Comparison of ENCODE assay signal across 9 cellular contexts in the genomic region with DNA sequence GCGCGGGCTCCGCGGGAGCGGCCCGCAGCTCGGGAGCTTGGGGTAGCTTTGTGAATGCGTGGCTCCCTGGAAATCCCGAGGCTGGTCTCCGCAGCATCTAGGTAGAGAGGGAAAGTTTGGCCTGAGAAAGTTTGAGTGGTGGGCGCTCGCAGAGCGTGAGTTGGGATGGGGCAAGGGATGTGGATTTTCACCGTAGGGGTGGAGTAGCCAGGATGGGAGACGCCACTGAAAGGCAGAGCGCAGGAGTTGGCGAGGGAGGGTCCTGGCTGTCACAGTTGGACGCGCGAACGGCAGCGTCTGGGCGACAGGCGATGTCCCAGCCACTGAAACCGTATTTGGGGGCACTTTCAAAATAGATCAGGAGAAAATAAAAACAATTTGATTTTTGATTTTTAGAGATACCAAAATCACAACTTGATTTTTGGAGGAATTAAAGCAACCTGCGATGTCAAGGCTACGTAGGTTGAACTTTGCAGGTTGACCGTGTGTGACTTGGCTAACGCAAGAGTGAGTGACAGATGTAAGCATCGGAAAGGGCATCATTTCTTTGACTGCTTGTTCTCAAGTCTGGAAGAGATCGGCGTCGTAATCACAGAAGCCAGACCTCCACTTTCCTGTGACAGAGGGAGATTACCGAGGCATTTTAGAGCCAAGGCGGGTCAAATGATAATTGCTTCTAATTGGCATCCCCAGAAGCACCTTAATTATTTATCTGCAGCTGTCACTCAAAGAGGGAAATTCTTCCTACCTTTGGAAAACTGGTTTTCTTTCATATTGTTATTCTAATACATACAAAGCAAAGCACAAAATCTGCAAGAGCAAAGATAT. TPM values are rescaled to one million over a fixed set of nuclear protein-coding genes. Genes with fewer than 3 reads are reported as not detected.
A peak's percentile ranks its signal among the peaks of the same experiment; 100 is the strongest.
DNase-seq lines count a peak whose midpoint lies in the region; ATAC-seq, FAIRE-seq and TF ChIP-seq lines count a peak whose summit lies in the region.
"Had no signal": no experiment of that assay in that cellular context is flagged by ENCODE, and none has a peak within 500 bp of the region (broad histone marks: within the 10 kb centered on the region; RNA-seq: fewer than 3 reads in every experiment).

No MANE protein-coding gene starts in this region.

- POLR2A ChIA-PET in PC-3 (lab: Charles Lee; ENCODE audit: unreplicated experiment), result no interaction called here
- POLR2A ChIA-PET in H1 (lab: Charles Lee; ENCODE audit: partially characterized antibody), result interaction anchor here (0.8 to 2.2 kb wide), 6 partner anchors 9 to 71 kb away, joined by 3 to 6 read pairs (median 4); no protein-coding TSS in a partner anchor
- POLR2A ChIA-PET in naive thymus-derived CD8-positive, alpha-beta T cell (lab: Charles Lee), result interaction anchor here (1.2 to 3.2 kb wide), 2 partner anchors 31 to 448 kb away, joined by 7 to 18 read pairs; a partner anchor contains a TSS

- H3K9ac ChIP-seq in PC-3 (ENCODE audit: low read length) (no peak overlapping the region), H1 (replicated peaks in 1 of 4; ENCODE audit: extremely low read depth in 1 of 4, low read depth in 3 of 4, low read length in 3 of 4) (peak overlapping the region in 2 of 4 experiments; percentile 10 to 35; a peak in 2 of 7 replicates)

- TF ChIP-seq CTCF in PC-3 (conservative IDR thresholded peaks at IDR 0.05; ENCODE audit: low read depth, low read length) (no peak), H1 (IDR thresholded peaks at IDR 0.05; ENCODE audit: control extremely low read depth in 1 of 3, insufficient read depth in 1 of 3, low read depth in 1 of 3, low read length in 3 of 3) (no peak)

- H3K4me3 ChIP-seq in PC-3 (ENCODE audit: low read length), result peak overlapping the region; percentile 71
- H3K4me3 ChIP-seq in H1 (ENCODE audit: extremely low read depth in 1 of 4, insufficient read depth in 2 of 4, low read depth in 3 of 4, low read length in 4 of 4), result peak overlapping the region; percentile 72 to 77 (median 76)

- no peak overlapping the region for H3K14ac ChIP-seq in H1 (ENCODE audit: insufficient read length)

- H3K27ac ChIP-seq in PC-3 (ENCODE audit: low read length) (no peak overlapping the region), H1 (ENCODE audit: low read depth, low read length) (no peak overlapping the region)

- H3K4me2 ChIP-seq in PC-3 (ENCODE audit: low read length) (peak overlapping the region; percentile 94), H1 (ENCODE audit: insufficient read depth in 1 of 2, low read depth in 2 of 2, low read length in 2 of 2) (peak overlapping the region; percentile 96 to 99)

- no peak overlapping the region; the same call in 1 of the 2 replicates for H2BK20ac ChIP-seq in H1 (ENCODE audit: low read length)

- H4K5ac ChIP-seq in H1 (ENCODE audit: insufficient read length, low read depth, low read length), result no peak overlapping the region

- H3K36me3 ChIP-seq in PC-3 (ENCODE audit: low read depth, low read length) (no peaks in the 10 kb centered on the region), H1 (ENCODE audit: control insufficient read depth in 2 of 4, insufficient read depth in 4 of 4, low read length in 3 of 4) (peaks cover 0 to 6% (median 2%) of the 10 kb centered on the region in 4 experiments; a peak in 3 of 8 replicates)

- BruUV-seq in PC-3 (replicated peaks; lab: Mats Ljungman, UMichigan), result no TSS peak

- DNase-seq in NCI-H2227 (lab: John Stamatoyannopoulos, UW; ENCODE audit: unreplicated experiment) (peak; percentile 49), NCI-H2227 treated with DMSO at 0.1 percent for 48 hours (lab: John Stamatoyannopoulos, UW) (no peak), PC-3 (no peak), H1 (ENCODE audit: low read depth in 1 of 2, low spot score in 2 of 2) (no peak), inferior parietal cortex (ENCODE audit: extremely low spot score) (no peak), cerebellar cortex (ENCODE audit: low spot score) (no peak)
- DNase-seq in naive thymus-derived CD8-positive, alpha-beta T cell, result peak in 3 of 10 donors; percentile 14 to 20 (median 16)

- H2AK5ac ChIP-seq in H1 (ENCODE audit: low read depth, low read length), result no peak overlapping the region; the same call in 1 of the 2 replicates

- H3K79me2 ChIP-seq in PC-3 (ENCODE audit: low read length) (no peaks in the 10 kb centered on the region), H1 (ENCODE audit: control insufficient read depth in 1 of 2, insufficient read depth in 2 of 2, low read length in 2 of 2) (peaks cover 0 to 22% of the 10 kb centered on the region in 2 experiments; a peak in 3 of 4 replicates)

- H3K56ac ChIP-seq in H1 (replicated peaks; ENCODE audit: insufficient read length, low read depth, low read length), result peak overlapping the region; percentile 20

- no peaks in the 10 kb centered on the region for H3F3A ChIP-seq in PC-3 (ENCODE audit: low read length, unreplicated experiment)

- WGBS in H1 (ENCODE audit: extremely low coverage in 1 of 2, insufficient coverage in 1 of 2, insufficient read length in 1 of 2, insufficient replicate concordance in 2 of 2, low coverage in 1 of 2, low lambda C conversion rate in 2 of 2, missing lambda C conversion rate in 1 of 2), 2 experiments, result 3% methylated on average over 35 of the region's 35 CpGs; no CpG with 5 or more reads in 1 of the 2 experiments

- TF ChIP-seq RAD21 in H1 (IDR thresholded peaks at IDR 0.05 in 1 of 2, conservative IDR thresholded peaks at IDR 0.05 in 1 of 2; ENCODE audit: low read depth in 2 of 2, low read length in 2 of 2), result no peak

- peaks cover 27% of the 10 kb centered on the region for H3K23me2 ChIP-seq in H1 (ENCODE audit: low read depth, low read length)

- 0 out of 2 replicates have a peak overlapping the region, but pooled peaks have one; percentile 53 for H2BK12ac ChIP-seq in H1 (ENCODE audit: low read depth, low read length)

- peak overlapping the region; percentile 29; the same call in 1 of the 2 replicates for H2BK5ac ChIP-seq in H1 (ENCODE audit: low read depth, low read length)

- H3K9me3 ChIP-seq in PC-3 (ENCODE audit: low read length) (no peaks in the 10 kb centered on the region), H1 (ENCODE audit: insufficient read depth in 2 of 2, low read depth in 1 of 2, low read length in 1 of 2) (no peaks in the 10 kb centered on the region)

- H2BK120ac ChIP-seq in H1 (replicated peaks; ENCODE audit: low read depth, low read length), result peak overlapping the region; percentile 66

- peaks cover 18 to 45% (median 34%) of the 10 kb centered on the region in 5 donors for H3K27me3 Mint-ChIP-seq in naive thymus-derived CD8-positive, alpha-beta T cell

- H3K27me3 ChIP-seq in PC-3 (ENCODE audit: low read length), result peaks cover 83% of the 10 kb centered on the region
- H3K27me3 ChIP-seq in H1 (replicated peaks in 1 of 4; ENCODE audit: control insufficient read depth in 3 of 4, extremely low read depth in 1 of 4, insufficient read depth in 3 of 4, low read length in 3 of 4), result peaks cover 0 to 25% (median 16%) of the 10 kb centered on the region in 4 experiments; a peak in 6 of 7 replicates

- no peak for TF ChIP-seq POLR2A in H1 (IDR thresholded peaks at IDR 0.05; ENCODE audit: control extremely low read depth in 1 of 2, low read depth in 2 of 2, low read length in 2 of 2)

- H3K4ac ChIP-seq in H1 (replicated peaks; ENCODE audit: insufficient read length, low read depth, low read length), result peak overlapping the region; percentile 53

- H3K4me1 ChIP-seq in PC-3 (ENCODE audit: insufficient read depth, low read length) (peaks cover 26% of the 10 kb centered on the region), H1 (replicated peaks in 1 of 4; ENCODE audit: control insufficient read depth in 3 of 4, insufficient read depth in 4 of 4, low read length in 3 of 4) (peaks cover 0 to 17% (median 8%) of the 10 kb centered on the region in 4 experiments; a peak in 4 of 7 replicates)

- no peaks in the 10 kb centered on the region for H3K9me2 ChIP-seq in PC-3 (replicated peaks; ENCODE audit: low read length)

- H3K9me3 Mint-ChIP-seq in naive thymus-derived CD8-positive, alpha-beta T cell, result no peaks in the 10 kb centered on the region

- H2BK15ac ChIP-seq in H1 (ENCODE audit: low read length), result no peak overlapping the region

- H2AFZ ChIP-seq in PC-3 (ENCODE audit: low read length), result peak overlapping the region; percentile 81
- H2AFZ ChIP-seq in H1 (ENCODE audit: low read length), result peak overlapping the region; percentile 70; the same call in 1 of the 2 replicates

- H3K36me3 Mint-ChIP-seq in naive thymus-derived CD8-positive, alpha-beta T cell, result no peaks in the 10 kb centered on the region

- H3K27ac Mint-ChIP-seq in naive thymus-derived CD8-positive, alpha-beta T cell, result peak overlapping the region in 9 of 10 donors; percentile 57 to 89 (median 76)

- ATAC-seq in PC-3 (peak; percentile 4; the same call in 1 of the 2 replicates), GM18502 (IDR thresholded peaks at IDR 0.05; ENCODE audit: poor library complexity, unreplicated experiment) (no peak)
- peak in 1 of 2 donors; percentile 1 for ATAC-seq in naive thymus-derived CD8-positive, alpha-beta T cell

- CTCF ChIA-PET in PC-3 (lab: Charles Lee) (no interaction called here), H1 (lab: Charles Lee; ENCODE audit: partially characterized antibody) (interaction anchor here (0.6 to 2.2 kb wide), 8 partner anchors 9 to 768 kb away, joined by 3 to 7 read pairs (median 4); no protein-coding TSS in a partner anchor)

- no peak overlapping the region for H3K23ac ChIP-seq in H1 (ENCODE audit: insufficient read length)

- no peak overlapping the region; the same call in 1 of the 2 replicates for H4K8ac ChIP-seq in H1 (ENCODE audit: extremely low read depth, insufficient read depth, low read length)

- peak overlapping the region; percentile 23 for H4K91ac ChIP-seq in H1 (replicated peaks; ENCODE audit: insufficient read length, low read length)

- TF ChIP-seq EP300 in H1 (IDR thresholded peaks at IDR 0.05; ENCODE audit: borderline replicate concordance in 1 of 2, low read depth in 2 of 2, low read length in 2 of 2), result no peak

- H3K4me3 Mint-ChIP-seq in naive thymus-derived CD8-positive, alpha-beta T cell, result peak overlapping the region; percentile 87 to 95 (median 92)

- intact Hi-C loops in PC-3 (cut with micrococcal nuclease), result no loop called here

- peaks cover 4% of the 10 kb centered on the region; the same call in 1 of the 2 replicates for H3K79me1 ChIP-seq in H1 (ENCODE audit: low read depth, low read length)

- H3K4me1 Mint-ChIP-seq in naive thymus-derived CD8-positive, alpha-beta T cell, result peaks cover 17 to 42% (median 35%) of the 10 kb centered on the region in 4 donors

- peak overlapping the region; percentile 49; the same call in 1 of the 2 replicates for H3K18ac ChIP-seq in H1 (ENCODE audit: extremely low read depth, low read length)

- FAIRE-seq in H1 (lab: Jason Lieb, UNC), result no peak

- H4K20me1 ChIP-seq in PC-3 (ENCODE audit: low read length) (no peaks in the 10 kb centered on the region), H1 (replicated peaks in 1 of 2; ENCODE audit: control insufficient read depth in 1 of 2, insufficient read depth in 2 of 2, low read length in 2 of 2) (peaks cover 2 to 5% of the 10 kb centered on the region in 2 experiments)

RNA-seq across cellular contexts. Expression of a gene that starts 0.6 kb away (rescaled TPM):
- total RNA-seq in PC-3 (2014; rRNA removed), result not detected in 2 replicates
- 16.2 and 17.7 TPM in 2 replicates for total RNA-seq in H1 (2021; fragmentation: NEBNext Ultra II Directional; extraction: Animal tissue kit (Norgen Biotek cat#: 25700))
- polyA plus RNA-seq in H1 (2011; rRNA removed), result 9.1 and 12.6 TPM in 2 replicates
- 7.7 TPM for polyA plus RNA-seq in H1 (2011; cell fraction: cytosol; rRNA removed)
- polyA plus RNA-seq in H1 (2011; cell fraction: nucleus; rRNA removed), result 8.0 TPM
- 6.4 to 8.2 TPM (median 7.2 TPM) in 4 replicates for polyA plus RNA-seq in H1 (2012, experiment 1 of 2)
- polyA plus RNA-seq in H1 (2012, experiment 2 of 2), result 6.0 TPM
- 10.8 TPM for polyA plus RNA-seq in H1 (2013, experiment 1 of 2)
- polyA plus RNA-seq in H1 (2013, experiment 2 of 2), result 11.3 TPM
- 4.2 TPM in 2 replicates for polyA minus RNA-seq in H1 (2011; rRNA and poly(A)+ RNA removed)
- 7.3 TPM for polyA minus RNA-seq in H1 (2011; cell fraction: cytosol; rRNA and poly(A)+ RNA removed)
- 6.2 TPM for polyA minus RNA-seq in H1 (2011; cell fraction: nucleus; rRNA and poly(A)+ RNA removed)
- under 1 TPM; 0.33 to 0.60 TPM for total RNA-seq in naive thymus-derived CD8-positive, alpha-beta T cell
- under 1 TPM; 0.18 to 0.32 (median 0.27) TPM for polyA plus RNA-seq in naive thymus-derived CD8-positive, alpha-beta T cell
- total RNA-seq: activated CD8-positive, alpha-beta memory T cell treated with anti-CD3 and anti-CD28 coated beads for 36 hours had no signal

RNA-seq across cellular contexts. Expression of a gene that starts 40.7 kb away (rescaled TPM):
- total RNA-seq in PC-3 (2014; rRNA removed), result 12.1 and 13.4 TPM in 2 replicates
- total RNA-seq in H1 (2021; fragmentation: NEBNext Ultra II Directional; extraction: Animal tissue kit (Norgen Biotek cat#: 25700)), result 10.3 and 10.7 TPM in 2 replicates
- 2.0 and 2.6 TPM in 2 replicates for polyA plus RNA-seq in H1 (2011; rRNA removed)
- polyA plus RNA-seq in H1 (2011; cell fraction: cytosol; rRNA removed), result 4.1 TPM
- polyA plus RNA-seq in H1 (2011; cell fraction: nucleus; rRNA removed), result 6.6 TPM
- 5.3 to 12.3 TPM (median 5.7 TPM) in 4 replicates for polyA plus RNA-seq in H1 (2012, experiment 1 of 2)
- polyA plus RNA-seq in H1 (2012, experiment 2 of 2), result 0.34 TPM
- 7.8 TPM for polyA plus RNA-seq in H1 (2013, experiment 1 of 2)
- 6.5 TPM for polyA plus RNA-seq in H1 (2013, experiment 2 of 2)
- 19.8 and 24.2 TPM in 2 replicates for polyA minus RNA-seq in H1 (2011; rRNA and poly(A)+ RNA removed)
- polyA minus RNA-seq in H1 (2011; cell fraction: cytosol; rRNA and poly(A)+ RNA removed), result 7.0 TPM
- polyA minus RNA-seq in H1 (2011; cell fraction: nucleus; rRNA and poly(A)+ RNA removed), result 12.3 TPM
- total RNA-seq in naive thymus-derived CD8-positive, alpha-beta T cell, result 10 to 100 TPM; 44.4 to 48.0 TPM
- polyA plus RNA-seq in naive thymus-derived CD8-positive, alpha-beta T cell, result 10 to 100 TPM in 2 of 3 donors, 1 to 10 TPM in 1; 9.4 to 16.5 (median 13.5) TPM

Comparison
In these comparisons a context has a peak if more than half of its experiments do, and no peak if none do; other contexts are left out.
1. RNA of a gene that starts 0.6 kb away (total RNA-seq): 16.2 to 17.7 TPM in H1; 0.33 to 0.60 TPM in naive thymus-derived CD8-positive, alpha-beta T cell and not detected in PC-3; every median in the first group is over 10 times any median in the second.